Comparison of ENCODE assay signal across 14 cellular contexts in genomic region chr7:135971366-135971725, GRCh38. TPM values are rescaled to one million over a fixed set of nuclear protein-coding genes. Genes with fewer than 3 reads are reported as not detected.
DNase-seq lines count a peak whose midpoint lies in the region; ATAC-seq and TF ChIP-seq lines count a peak whose summit lies in the region.
"Had no signal": no experiment of that assay in that cellular context is flagged by ENCODE, and none has a peak within 500 bp of the region (broad histone marks: within the 10 kb centered on the region; RNA-seq: fewer than 3 reads in every experiment).

No MANE protein-coding gene starts in this region.

- H2AFZ ChIP-seq in H9 (ENCODE audit: low read length) = no peak overlapping the region

- no peak overlapping the region for H2BK5ac ChIP-seq in H9 (ENCODE audit: insufficient read length, low read length)

- no peak overlapping the region for H2BK120ac ChIP-seq in H9 (ENCODE audit: low read depth, low read length, poor library complexity, severe bottlenecking)

- H3K4me1 ChIP-seq in prostate gland (replicated peaks) = peaks cover 5% of the 10 kb centered on the region
- no peaks in the 10 kb centered on the region; the same call in 1 of the 2 replicates for H3K4me1 ChIP-seq in H9 (ENCODE audit: insufficient read depth, low read length)

- no peak overlapping the region for H4K5ac ChIP-seq in H9 (ENCODE audit: insufficient read length, low read depth, low read length)

- H3K9ac ChIP-seq in H9 (ENCODE audit: extremely low read depth, insufficient read length, low read length) = no peak overlapping the region

- H3K36me3 ChIP-seq in prostate gland = no peaks in the 10 kb centered on the region

- intact Hi-C loops in activated B cell treated with CpG ODN at 0.5 μM for 24 hours (cut with micrococcal nuclease) (loop anchor here (1.0 to 10.0 kb wide), 4 partner anchors 8 to 1517 kb away; partner anchors contain the start of gene AKR1B1), prostate gland (cut with DNase I) (no loop called here)

- H3K18ac ChIP-seq in H9 (ENCODE audit: insufficient read length, low read depth, low read length) = no peak overlapping the region

- H3K27me3 Mint-ChIP-seq in activated B cell treated with CpG ODN at 0.5 μM for 24 hours (no peaks in the 10 kb centered on the region), H9 (ENCODE audit: low read depth) (no peaks in the 10 kb centered on the region)

- peaks cover 91% of the 10 kb centered on the region for H3K4me1 Mint-ChIP-seq in activated B cell treated with CpG ODN at 0.5 μM for 24 hours
- H3K4me1 Mint-ChIP-seq in H9 = peaks cover 6 to 12% of the 10 kb centered on the region in 2 experiments

- ATAC-seq in GM18498 (IDR thresholded peaks at IDR 0.05; ENCODE audit: unreplicated experiment) (peak; percentile 9), GM21423 (IDR thresholded peaks at IDR 0.05; ENCODE audit: unreplicated experiment) (peak; percentile 18), HG03342 (IDR thresholded peaks at IDR 0.05; ENCODE audit: unreplicated experiment) (peak; percentile 7), activated B cell treated with CpG ODN at 0.5 μM for 24 hours (ENCODE audit: low read depth) (peak; percentile 12), HG02798 (IDR thresholded peaks at IDR 0.05; ENCODE audit: poor library complexity, unreplicated experiment) (no peak)

- no peaks in the 10 kb centered on the region for H4K20me1 ChIP-seq in H9 (ENCODE audit: control insufficient read depth, insufficient read depth, insufficient read length)

- no peak for DNase-seq in activated B cell treated with CpG ODN at 0.5 μM for 24 hours
- no peak for DNase-seq in activated gamma-delta T cell (lab: John Stamatoyannopoulos, UW)
- no peak for DNase-seq in prostate gland (ENCODE audit: low spot score)
- DNase-seq in H9 = no peak
- DNase-seq: activated CD4-positive, alpha-beta T cell treated with anti-CD3 and anti-CD28 coated beads for 48 hours; mesendoderm; NCI-H1048; NCI-H524 treated with DMSO at 0.1 percent for 48 hours had no signal

- peak overlapping the region; percentile 64 for H3K27ac Mint-ChIP-seq in activated B cell treated with CpG ODN at 0.5 μM for 24 hours
- no peak overlapping the region for H3K27ac Mint-ChIP-seq in H9

- no peak overlapping the region for H2BK12ac ChIP-seq in H9 (ENCODE audit: insufficient read length, low read depth, low read length)

- H2AK5ac ChIP-seq in H9 (ENCODE audit: insufficient read length, low read length) = no peak overlapping the region

- H3K79me2 ChIP-seq in H9 (ENCODE audit: insufficient read depth, low read length) = peaks cover 22% of the 10 kb centered on the region

- no peak overlapping the region for H4K91ac ChIP-seq in H9 (ENCODE audit: insufficient read length, low read depth, low read length)

- peaks cover 2% of the 10 kb centered on the region for H3K9me3 Mint-ChIP-seq in activated B cell treated with CpG ODN at 0.5 μM for 24 hours
- H3K9me3 Mint-ChIP-seq in H9 = no peaks in the 10 kb centered on the region

- no peak overlapping the region for H3K56ac ChIP-seq in H9 (ENCODE audit: insufficient read length, low read depth, low read length)

- no peak overlapping the region for H3K14ac ChIP-seq in H9 (ENCODE audit: insufficient read depth, low read length)

- H2BK15ac ChIP-seq in H9 (ENCODE audit: low read depth, low read length) = no peak overlapping the region

- TF ChIP-seq POLR2A in prostate gland (IDR thresholded peaks at IDR 0.05) = no peak

- no peaks in the 10 kb centered on the region for H3K23me2 ChIP-seq in H9 (ENCODE audit: insufficient read length, low read depth, low read length, poor library complexity, severe bottlenecking)

- H3K9me3 ChIP-seq in prostate gland = no peaks in the 10 kb centered on the region
- no peaks in the 10 kb centered on the region for H3K9me3 ChIP-seq in H9 (ENCODE audit: control insufficient read depth, low read depth, low read length)

- H4K8ac ChIP-seq in H9 (replicated peaks; ENCODE audit: insufficient read length, low read depth, low read length) = no peak overlapping the region

- H3K36me3 Mint-ChIP-seq in activated B cell treated with CpG ODN at 0.5 μM for 24 hours (ENCODE audit: low read depth) = peaks cover 58% of the 10 kb centered on the region
- H3K36me3 Mint-ChIP-seq in H9 (ENCODE audit: insufficient read depth in 1 of 3, low read depth in 3 of 3) = peaks cover 0 to 15% (median 2%) of the 10 kb centered on the region in 3 experiments; a peak in 3 of 7 replicates

- H3K27me3 ChIP-seq in prostate gland (replicated peaks; ENCODE audit: insufficient read depth) (no peaks in the 10 kb centered on the region), H9 (ENCODE audit: insufficient read depth, low read length) (no peaks in the 10 kb centered on the region)

- H3T11ph ChIP-seq in H9 (ENCODE audit: low read length) = no peak overlapping the region

- CTCF ChIA-PET in activated B cell treated with CpG ODN at 0.5 μM for 24 hours (lab: Charles Lee) = interaction anchor here (1.5 kb wide), 1 partner anchor 10 kb away, joined by 3 read pairs; no protein-coding TSS in a partner anchor

- no peak overlapping the region for H3K23ac ChIP-seq in H9 (ENCODE audit: insufficient read length, low read depth, low read length)

- POLR2A ChIA-PET in activated B cell treated with CpG ODN at 0.5 μM for 24 hours (lab: Charles Lee) = interaction anchor here (0.7 to 1.3 kb wide), 3 partner anchors 10 to 11 kb away, joined by 3 to 4 read pairs (median 4); no protein-coding TSS in a partner anchor

- H3K27ac ChIP-seq in prostate gland (no peak overlapping the region), H9 (ENCODE audit: insufficient read length, low read depth, low read length) (no peak overlapping the region)
- H3K27ac ChIP-seq: C4-2B, SK-N-MC had no signal

- H3K4me3 Mint-ChIP-seq in activated B cell treated with CpG ODN at 0.5 μM for 24 hours (peak overlapping the region; percentile 22), H9 (no peak overlapping the region)

- peaks cover 2% of the 10 kb centered on the region for H3K79me1 ChIP-seq in H9 (ENCODE audit: insufficient read depth, low read depth, low read length, poor library complexity, severe bottlenecking)

- H3K4me2 ChIP-seq in H9 (ENCODE audit: insufficient read depth, insufficient read length, low read length) = no peak overlapping the region

- no peak overlapping the region for H2BK20ac ChIP-seq in H9 (ENCODE audit: low read depth, low read length, poor library complexity, severe bottlenecking)

- H3K4ac ChIP-seq in H9 (ENCODE audit: low read depth, low read length) = no peak overlapping the region

- no peak overlapping the region for H3K4me3 ChIP-seq in prostate gland
- H3K4me3 ChIP-seq: SK-N-MC had no signal

- TF ChIP-seq CTCF in activated B cell treated with CpG ODN at 0.5 μM for 24 hours (IDR thresholded peaks at IDR 0.05) (no peak), prostate gland (IDR thresholded peaks at IDR 0.05) (no peak), H9 (conservative IDR thresholded peaks at IDR 0.05) (no peak)

RNA-seq across cellular contexts. Expression of gene MTPN, which starts 5.8 kb away (rescaled TPM):
- total RNA-seq in activated B cell treated with CpG ODN at 0.5 μM for 24 hours (130 and 137 TPM in 2 replicates), prostate gland (100 to 1,000 TPM in 1 of 2 donors, 10 to 100 TPM in 1; 85.6 to 137 TPM), H9 (2021) (98.2 and 105 TPM in 2 replicates)
